Comparison of ENCODE assay signal across 1 cellular context in genomic region chr6:63576985-63577712, GRCh38.
TF ChIP-seq lines count a peak whose summit lies in the region.

No MANE protein-coding gene starts in this region.

TF ChIP-seq in HepG2, 621 proteins besides CTCF, POLR2A, EP300 and RAD21:
- TF ChIP-seq AGO2 (optimal IDR thresholded peaks at IDR 0.05; ENCODE audit: low read depth, low read length) (peak; percentile 74), AGO1 (IDR thresholded peaks at IDR 0.05; ENCODE audit: low read depth, low read length, poor library complexity, severe bottlenecking) (peak; percentile 92), SAP130 (CRISPR knock-in tag; IDR thresholded peaks at IDR 0.05; ENCODE audit: low read depth) (no peak), RBM22 (optimal IDR thresholded peaks at IDR 0.05; ENCODE audit: low read length) (peak; percentile 58), ISX (CRISPR knock-in tag; conservative IDR thresholded peaks at IDR 0.05) (no peak), DMAP1 (CRISPR knock-in tag; IDR thresholded peaks at IDR 0.05) (no peak), POLR2AphosphoS5 (IDR thresholded peaks at IDR 0.05; ENCODE audit: low read depth, low read length) (peak; percentile 10; the same call in 1 of the 2 replicates), ZNF788 (CRISPR knock-in tag; IDR thresholded peaks at IDR 0.05; ENCODE audit: borderline replicate concordance) (no peak), STAT5B (CRISPR knock-in tag; IDR thresholded peaks at IDR 0.05) (no peak), POLR2G (IDR thresholded peaks at IDR 0.05; ENCODE audit: low read depth, low read length) (peak; percentile 46; the same call in 1 of the 2 replicates), HNRNPLL (IDR thresholded peaks at IDR 0.05; ENCODE audit: low read depth, low read length, poor library complexity, severe bottlenecking) (no peak), ZNF484 (CRISPR knock-in tag; IDR thresholded peaks at IDR 0.05; ENCODE audit: borderline replicate concordance, low read depth) (no peak), HNRNPL (IDR thresholded peaks at IDR 0.05; ENCODE audit: low read depth, low read length) (0 out of 2 replicates have a peak, but pooled peaks have one; percentile 21), PAX8 (CRISPR knock-in tag; IDR thresholded peaks at IDR 0.05; ENCODE audit: borderline replicate concordance) (no peak), RBFOX2 (IDR thresholded peaks at IDR 0.05; ENCODE audit: low read depth, low read length) (peak; percentile 78), ZNF800 (CRISPR knock-in tag; IDR thresholded peaks at IDR 0.05) (0 out of 2 replicates have a peak, but pooled peaks have one; percentile 6), PREB (CRISPR knock-in tag; IDR thresholded peaks at IDR 0.05) (no peak)
